Comparison of ENCODE assay signal across 8 cellular contexts in genomic region chr20:34516874-34517542, GRCh38. TPM values are rescaled to one million over a fixed set of nuclear protein-coding genes. Genes with fewer than 3 reads are reported as not detected.
DNase-seq lines count a peak whose midpoint lies in the region; ATAC-seq, FAIRE-seq and TF ChIP-seq lines count a peak whose summit lies in the region.

No MANE protein-coding gene starts in this region.

- H3K36me3 ChIP-seq in duodenal mucosa (ENCODE audit: control insufficient read depth in 1 of 2, insufficient read depth in 2 of 2, low read length in 2 of 2) (peaks cover 0 to 3% of the 10 kb centered on the region in 2 donors), testis (ENCODE audit: low read depth, missing control alignments) (no peaks in the 10 kb centered on the region)

- intact Hi-C loops in testis (cut with DNase I; ENCODE audit: low total_unique reads): no loop called here

- 0% methylated on average over 12 of the region's 12 CpGs for WGBS in testis, 2 donors

- peaks cover 14 to 24% of the 10 kb centered on the region in 2 donors for H3K4me1 ChIP-seq in duodenal mucosa (ENCODE audit: control insufficient read depth in 1 of 2, insufficient read depth in 2 of 2, low read length in 2 of 2)
- H3K4me1 ChIP-seq in testis: no peaks in the 10 kb centered on the region

- H3K9ac ChIP-seq in duodenal mucosa (ENCODE audit: low read depth in 1 of 2, low read length in 2 of 2): peak overlapping the region; percentile 91 to 96

- DNase-seq in GM12891 (ENCODE audit: insufficient read length, low spot score): peak; percentile 31
- DNase-seq in T-cell: peak in 21 of 34 experiments; percentile 5 to 43 (median 20)
- DNase-seq in mesothelial cell of epicardium (ENCODE audit: low spot score in 2 of 2, unreplicated experiment in 2 of 2): no peak
- peak; percentile 45 for DNase-seq in testis
- no peak for DNase-seq in NCI-H2196 treated with DMSO at 0.1 percent for 48 hours (lab: John Stamatoyannopoulos, UW; ENCODE audit: unreplicated experiment)

- H3K4me3 Mint-ChIP-seq in T-cell (peak overlapping the region; percentile 95 to 99 (median 98)), mesothelial cell of epicardium (peak overlapping the region; percentile 98)

- POLR2A ChIA-PET in T-cell (lab: Charles Lee): interaction anchor here in 1 of 2 donors (0.6 to 1.3 kb wide), 2 partner anchors 41 to 410 kb away, joined by 3 to 7 read pairs; partner anchors contain the start of gene MAP1LC3A

- TF ChIP-seq POLR2A in GM12891 (IDR thresholded peaks at IDR 0.05; ENCODE audit: low read depth, low read length): no peak
- no peak for TF ChIP-seq POLR2A in testis (IDR thresholded peaks at IDR 0.05)

- no peak for TF ChIP-seq CTCF in mesothelial cell of epicardium (IDR thresholded peaks at IDR 0.05; ENCODE audit: unreplicated experiment)
- TF ChIP-seq CTCF in testis (IDR thresholded peaks at IDR 0.05): no peak

- H3K27me3 ChIP-seq in duodenal mucosa (ENCODE audit: control insufficient read depth in 1 of 2, insufficient read depth in 2 of 2, low read length in 2 of 2) (no peaks in the 10 kb centered on the region), testis (no peaks in the 10 kb centered on the region)

- H3K27ac ChIP-seq in duodenal mucosa (ENCODE audit: low read depth, low read length) (peak overlapping the region; percentile 96), testis (peak overlapping the region; percentile 95 to 97)

- ATAC-seq in HG03108 (IDR thresholded peaks at IDR 0.05; ENCODE audit: unreplicated experiment): peak; percentile 12
- ATAC-seq in T-cell (replicated peaks in 1 of 4): peak; percentile 3 to 30 (median 6)
- ATAC-seq in HG03565 (IDR thresholded peaks at IDR 0.05; ENCODE audit: unreplicated experiment): no peak

- no peaks in the 10 kb centered on the region for H3K9me3 Mint-ChIP-seq in T-cell
- no peaks in the 10 kb centered on the region for H3K9me3 Mint-ChIP-seq in mesothelial cell of epicardium

- H3K9me3 ChIP-seq in duodenal mucosa (ENCODE audit: control insufficient read depth in 1 of 2, low read length in 2 of 2) (no peaks in the 10 kb centered on the region), testis (no peaks in the 10 kb centered on the region)

- no peak for FAIRE-seq in GM12891 (lab: Jason Lieb, UNC)

- CTCF ChIA-PET in T-cell (lab: Charles Lee): interaction anchor here (0.5 to 2.9 kb wide), 13 partner anchors 10 to 1928 kb away, joined by 3 to 39 read pairs (median 3); partner anchors contain the start of genes ITCH (in 1 of the 2) and TP53INP2 (in 1 of the 2)

- H3K27ac Mint-ChIP-seq in T-cell: peak overlapping the region; percentile 96 to 97
- peak overlapping the region; percentile 100 for H3K27ac Mint-ChIP-seq in mesothelial cell of epicardium

- peaks cover 2% of the 10 kb centered on the region for H3K36me3 Mint-ChIP-seq in T-cell
- H3K36me3 Mint-ChIP-seq in mesothelial cell of epicardium: peaks cover 4% of the 10 kb centered on the region

- H3K4me3 ChIP-seq in duodenal mucosa (ENCODE audit: low read depth in 1 of 2, low read length in 2 of 2) (peak overlapping the region; percentile 91 to 93), testis (peak overlapping the region; percentile 77 to 84)

- H3K4me1 Mint-ChIP-seq in T-cell: peaks cover 58 to 68% (median 58%) of the 10 kb centered on the region in 3 donors
- H3K4me1 Mint-ChIP-seq in mesothelial cell of epicardium: peaks cover 21% of the 10 kb centered on the region

- H3K27me3 Mint-ChIP-seq in T-cell (no peaks in the 10 kb centered on the region), mesothelial cell of epicardium (ENCODE audit: low read depth) (no peaks in the 10 kb centered on the region)

TF ChIP-seq in GM12891, 5 proteins besides CTCF, POLR2A, EP300 and RAD21:
- TF ChIP-seq TAF1 (IDR thresholded peaks at IDR 0.05; ENCODE audit: low read depth, low read length): no peak
- no peak for TF ChIP-seq POU2F2 (IDR thresholded peaks at IDR 0.05; ENCODE audit: low read depth, low read length)
- TF ChIP-seq PAX5 (IDR thresholded peaks at IDR 0.05; ENCODE audit: insufficient read depth, low read length, severe bottlenecking): no peak
- TF ChIP-seq POLR2AphosphoS5 (IDR thresholded peaks at IDR 0.05; ENCODE audit: low read depth, low read length): no peak
- TF ChIP-seq SPI1 (IDR thresholded peaks at IDR 0.05; ENCODE audit: low read depth, low read length): no peak

RNA-seq across cellular contexts. Expression of gene DYNLRB1, which starts 0.8 kb away (rescaled TPM):
- polyA plus RNA-seq in GM12891 (2012; ENCODE audit: low read depth, missing spikeins): 186 TPM
- 10 to 100 TPM; 49.6 to 83.6 (median 73.8) TPM for total RNA-seq in T-cell
- total RNA-seq in mesothelial cell of epicardium: 95.9 to 101 TPM (median 96.7 TPM) in 3 replicates
- total RNA-seq in testis: 100 to 1,000 TPM in 1 of 2 donors, 10 to 100 TPM in 1; 97.6 to 128 TPM
- 155 TPM for polyA plus RNA-seq in testis (ENCODE audit: insufficient read depth, low read depth, low replicate concordance)

RNA-seq across cellular contexts. Expression of gene MAP1LC3A, which starts 41.5 kb away (rescaled TPM):
- 1.7 TPM for polyA plus RNA-seq in GM12891 (2012; ENCODE audit: low read depth, missing spikeins)
- 10 to 100 TPM in 2 of 5 donors, 1 to 10 TPM in 3; 2.3 to 15.5 (median 2.6) TPM for total RNA-seq in T-cell
- 36.0 to 42.2 TPM (median 37.8 TPM) in 3 replicates for total RNA-seq in mesothelial cell of epicardium
- 100 to 1,000 TPM in 1 of 2 donors, 10 to 100 TPM in 1; 100.0 to 104 TPM for total RNA-seq in testis
- 62.9 TPM for polyA plus RNA-seq in testis (ENCODE audit: insufficient read depth, low read depth, low replicate concordance)

Comparison
In these comparisons a context has a peak if more than half of its experiments do, and no peak if none do; other contexts are left out.
1. DNase-seq: peak in GM12891 (single experiment), T-cell (21 of 34) and testis (single experiment); none in mesothelial cell of epicardium (0 of 2) and NCI-H2196 treated with DMSO at 0.1 percent for 48 hours (single experiment).